11 cellular contexts compared by ENCODE assay signal in genomic region chrX:13007519-13008188, GRCh38. TPM values are rescaled to one million over a fixed set of nuclear protein-coding genes. Genes with fewer than 3 reads are reported as not detected.
A peak's percentile ranks its signal among the peaks of the same experiment; 100 is the strongest.
DNase-seq lines count a peak whose midpoint lies in the region; ATAC-seq, FAIRE-seq and TF ChIP-seq lines count a peak whose summit lies in the region.
"Had no signal": no experiment of that assay in that cellular context is flagged by ENCODE, and none has a peak within 500 bp of the region (broad histone marks: within the 10 kb centered on the region; RNA-seq: fewer than 3 reads in every experiment).

No MANE protein-coding gene starts in this region.

- peak; percentile 0 for DNase-seq in NCI-H1694 treated with DMSO at 0.1 percent for 48 hours (lab: John Stamatoyannopoulos, UW)
- DNase-seq in NCI-H1694 (lab: John Stamatoyannopoulos, UW): no peak
- DNase-seq in LHCN-M2 (ENCODE audit: low read depth): peak; percentile 32
- DNase-seq in astrocyte of the spinal cord (ENCODE audit: low read depth, low spot score): peak; percentile 62
- DNase-seq in pancreas: no peak
- no peak for DNase-seq in activated CD4-positive, alpha-beta T cell treated with anti-CD3 and anti-CD28 coated beads for 36 hours
- no peak for DNase-seq in GM13976 (ENCODE audit: low spot score)
- DNase-seq in NCI-H2171 treated with DMSO at 0.1 percent for 48 hours (lab: John Stamatoyannopoulos, UW): no peak
- DNase-seq: ACHN, retina had no signal

- no peaks in the 10 kb centered on the region for H3K9me3 Mint-ChIP-seq in activated CD4-positive, alpha-beta T cell treated with anti-CD3 and anti-CD28 coated beads for 36 hours (ENCODE audit: low read depth)

- H3K4me3 ChIP-seq in astrocyte of the spinal cord (ENCODE audit: low read depth, low read length): no peak overlapping the region
- H3K4me3 ChIP-seq in pancreas: no peak overlapping the region
- H3K4me3 ChIP-seq: thyroid gland had no signal

- H3K4me1 Mint-ChIP-seq in activated CD4-positive, alpha-beta T cell treated with anti-CD3 and anti-CD28 coated beads for 36 hours: peaks cover 68% of the 10 kb centered on the region

- TF ChIP-seq CTCF in astrocyte of the spinal cord (IDR thresholded peaks at IDR 0.05; ENCODE audit: low read depth, low read length) (no peak), pancreas (IDR thresholded peaks at IDR 0.05) (no peak), GM13976 (IDR thresholded peaks at IDR 0.05; ENCODE audit: borderline replicate concordance, control extremely low read depth, extremely low read depth, insufficient read depth, missing control alignments) (no peak)

- no peak overlapping the region for H3K27ac Mint-ChIP-seq in activated CD4-positive, alpha-beta T cell treated with anti-CD3 and anti-CD28 coated beads for 36 hours

- no peaks in the 10 kb centered on the region for H3K9me3 ChIP-seq in pancreas
- H3K9me3 ChIP-seq: thyroid gland had no signal

- WGBS in pancreas, 2 donors: 65 to 81% methylated on average over 2 of the region's 2 CpGs

- H3K27ac ChIP-seq in pancreas: peak overlapping the region in 2 of 4 donors; percentile 14 to 58
- H3K27ac ChIP-seq: thyroid gland had no signal

- H3K36me3 Mint-ChIP-seq in activated CD4-positive, alpha-beta T cell treated with anti-CD3 and anti-CD28 coated beads for 36 hours (ENCODE audit: low read depth): no peaks in the 10 kb centered on the region

- intact Hi-C loops in pancreas (cut with DNase I): no loop called here
- intact Hi-C loops in activated CD4-positive, alpha-beta T cell treated with anti-CD3 and anti-CD28 coated beads for 36 hours (cut with DNase I, micrococcal nuclease): no loop called here

- FAIRE-seq in pancreas (lab: Jason Lieb, UNC): no peak

- no peaks in the 10 kb centered on the region for H3K36me3 ChIP-seq in pancreas
- H3K36me3 ChIP-seq: thyroid gland had no signal

- no peaks in the 10 kb centered on the region for H3K27me3 ChIP-seq in pancreas
- H3K27me3 ChIP-seq: thyroid gland had no signal

- H3K4me1 ChIP-seq in pancreas: peaks cover 0 to 34% (median 4%) of the 10 kb centered on the region in 3 donors

- CTCF ChIA-PET in activated CD4-positive, alpha-beta T cell treated with anti-CD3 and anti-CD28 coated beads for 36 hours (lab: Charles Lee): no interaction called here

- H3K4me3 Mint-ChIP-seq in activated CD4-positive, alpha-beta T cell treated with anti-CD3 and anti-CD28 coated beads for 36 hours: no peak overlapping the region

- POLR2A ChIA-PET in activated CD4-positive, alpha-beta T cell treated with anti-CD3 and anti-CD28 coated beads for 36 hours (lab: Charles Lee): interaction anchor here (0.6 kb wide), 1 partner anchor 72 kb away, joined by 9 read pairs; no protein-coding TSS in a partner anchor

- ATAC-seq in pancreas: peak in 3 of 4 donors; percentile 57 to 67 (median 66)
- no peak for ATAC-seq in activated CD4-positive, alpha-beta T cell treated with anti-CD3 and anti-CD28 coated beads for 36 hours

- H3K27me3 Mint-ChIP-seq in activated CD4-positive, alpha-beta T cell treated with anti-CD3 and anti-CD28 coated beads for 36 hours: no peaks in the 10 kb centered on the region

- in situ Hi-C loops in astrocyte of the spinal cord (cut with HindIII; ENCODE audit: low sequenced_read_pairs): no loop called here
- in situ Hi-C loops in GM13976 (cut with MboI; ENCODE audit: low sequenced_read_pairs, unreplicated experiment): no loop called here

RNA-seq across cellular contexts. Expression of gene TMSB4X, which starts 32.7 kb away (rescaled TPM):
- 5,577 and 7,816 TPM in 2 replicates for total RNA-seq in LHCN-M2 (2014; rRNA removed)
- 11,098 TPM for polyA plus RNA-seq in LHCN-M2 (2012)
- total RNA-seq in pancreas: 1,000 to 10,000 TPM in 2 of 6 donors, 100 to 1,000 TPM in 4; 460 to 1,697 (median 685) TPM
- 1,000 to 10,000 TPM; 2,074 to 2,276 TPM for polyA plus RNA-seq in pancreas
- 1,000 to 10,000 TPM; 3,666 to 4,468 TPM for total RNA-seq in activated CD4-positive, alpha-beta T cell treated with anti-CD3 and anti-CD28 coated beads for 36 hours

RNA-seq across cellular contexts. Expression of gene FAM9C, which starts 36.8 kb away (rescaled TPM):
- total RNA-seq in LHCN-M2 (2014; rRNA removed) (not detected in 2 replicates), pancreas (not detected)
- not detected for polyA plus RNA-seq in LHCN-M2 (2012)
- polyA plus RNA-seq in pancreas: not detected
- not detected for total RNA-seq in activated CD4-positive, alpha-beta T cell treated with anti-CD3 and anti-CD28 coated beads for 36 hours

Comparison
In these comparisons a context has a peak if more than half of its experiments do, and no peak if none do; other contexts are left out.
1. DNase-seq: peak in NCI-H1694 treated with DMSO at 0.1 percent for 48 hours (single experiment), LHCN-M2 (single experiment) and astrocyte of the spinal cord (single experiment); none in NCI-H1694 (single experiment), pancreas (0 of 6), activated CD4-positive, alpha-beta T cell treated with anti-CD3 and anti-CD28 coated beads for 36 hours (single experiment), GM13976 (single experiment) and NCI-H2171 treated with DMSO at 0.1 percent for 48 hours (single experiment).